In genomic region chr19:2775556-2776430, GRCh38 we compare ENCODE assay signal across 1 cellular context.
TF ChIP-seq lines count a peak whose summit lies in the region.

No MANE protein-coding gene starts in this region.

TF ChIP-seq in HepG2, 621 proteins besides CTCF, POLR2A, EP300 and RAD21 (continued from another document):
- TF ChIP-seq, protein P1, sequence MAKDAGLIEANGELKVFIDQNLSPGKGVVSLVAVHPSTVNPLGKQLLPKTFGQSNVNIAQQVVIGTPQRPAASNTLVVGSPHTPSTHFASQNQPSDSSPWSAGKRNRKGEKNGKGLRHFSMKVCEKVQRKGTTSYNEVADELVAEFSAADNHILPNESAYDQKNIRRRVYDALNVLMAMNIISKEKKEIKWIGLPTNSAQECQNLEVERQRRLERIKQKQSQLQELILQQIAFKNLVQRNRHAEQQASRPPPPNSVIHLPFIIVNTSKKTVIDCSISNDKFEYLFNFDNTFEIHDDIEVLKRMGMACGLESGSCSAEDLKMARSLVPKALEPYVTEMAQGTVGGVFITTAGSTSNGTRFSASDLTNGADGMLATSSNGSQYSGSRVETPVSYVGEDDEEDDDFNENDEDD (CRISPR knock-in tag; IDR thresholded peaks at IDR 0.05; ENCODE audit: borderline replicate concordance): no peak
- TF ChIP-seq ZNF501 (CRISPR knock-in tag; IDR thresholded peaks at IDR 0.05) (no peak; the same call in 1 of the 2 replicates), CAMTA2 (CRISPR knock-in tag; IDR thresholded peaks at IDR 0.05; ENCODE audit: borderline replicate concordance) (no peak), ZBTB49 (CRISPR knock-in tag; IDR thresholded peaks at IDR 0.05; ENCODE audit: borderline replicate concordance) (no peak), PHF20 (CRISPR knock-in tag; IDR thresholded peaks at IDR 0.05) (peak; percentile 55; the same call in 1 of the 2 replicates), ZNF883 (CRISPR knock-in tag; IDR thresholded peaks at IDR 0.05; ENCODE audit: not compliant biosample characterization) (no peak), ZNF749 (CRISPR knock-in tag; IDR thresholded peaks at IDR 0.05; ENCODE audit: borderline replicate concordance) (no peak), ZSCAN21 (CRISPR knock-in tag; IDR thresholded peaks at IDR 0.05; ENCODE audit: borderline replicate concordance) (no peak), ZBTB38 (CRISPR knock-in tag; IDR thresholded peaks at IDR 0.05) (peak; percentile 94), TBX3 (IDR thresholded peaks at IDR 0.05; ENCODE audit: borderline replicate concordance) (no peak), GTF2F1 (IDR thresholded peaks at IDR 0.05; ENCODE audit: low read length) (no peak), ZNF543 (CRISPR knock-in tag; IDR thresholded peaks at IDR 0.05) (no peak), CC2D1A (CRISPR knock-in tag; IDR thresholded peaks at IDR 0.05) (no peak), PAXIP1 (CRISPR knock-in tag; conservative IDR thresholded peaks at IDR 0.05) (peak; percentile 66), TBX2 (CRISPR knock-in tag; IDR thresholded peaks at IDR 0.05; ENCODE audit: borderline replicate concordance) (no peak; the same call in 1 of the 2 replicates), CCDC6 (CRISPR knock-in tag; IDR thresholded peaks at IDR 0.05) (no peak), ZNF441 (CRISPR knock-in tag; IDR thresholded peaks at IDR 0.05; ENCODE audit: borderline replicate concordance) (no peak), RBM39 (IDR thresholded peaks at IDR 0.05; ENCODE audit: low read depth, low read length, poor library complexity, severe bottlenecking) (no peak), FIP1L1 (IDR thresholded peaks at IDR 0.05; ENCODE audit: borderline replicate concordance, insufficient read depth, low read depth, low read length) (no peak), DMAP1 (CRISPR knock-in tag; IDR thresholded peaks at IDR 0.05) (no peak), ZNF138 (CRISPR knock-in tag; IDR thresholded peaks at IDR 0.05; ENCODE audit: low read depth) (no peak), ESRRA (CRISPR knock-in tag; IDR thresholded peaks at IDR 0.05; ENCODE audit: low read depth) (no peak), SRY (CRISPR knock-in tag; IDR thresholded peaks at IDR 0.05) (no peak), ZNF530 (CRISPR knock-in tag; IDR thresholded peaks at IDR 0.05; ENCODE audit: low read depth) (no peak), GATA4 (IDR thresholded peaks at IDR 0.05; ENCODE audit: borderline replicate concordance, low read depth) (no peak), ZNF660 (CRISPR knock-in tag; IDR thresholded peaks at IDR 0.05; ENCODE audit: borderline replicate concordance, low read depth) (no peak), ZNF557 (CRISPR knock-in tag; IDR thresholded peaks at IDR 0.05) (no peak), ZNF232 (CRISPR knock-in tag; IDR thresholded peaks at IDR 0.05; ENCODE audit: borderline replicate concordance) (peak; percentile 54; the same call in 1 of the 2 replicates), SMAD9 (CRISPR knock-in tag; IDR thresholded peaks at IDR 0.05) (no peak), THRA (CRISPR knock-in tag; IDR thresholded peaks at IDR 0.05; ENCODE audit: borderline replicate concordance) (peak; percentile 44; the same call in 1 of the 2 replicates), SUZ12 (IDR thresholded peaks at IDR 0.05; ENCODE audit: low read depth, low read length) (no peak), PHF21A (CRISPR knock-in tag; IDR thresholded peaks at IDR 0.05) (0 out of 2 replicates have a peak, but pooled peaks have one; percentile 13), ZFP36L2 (CRISPR knock-in tag; IDR thresholded peaks at IDR 0.05) (no peak), SIN3A (IDR thresholded peaks at IDR 0.05; ENCODE audit: borderline replicate concordance, low read depth, low read length) (0 out of 2 replicates have a peak, but pooled peaks have one; percentile 24), ZNF674 (CRISPR knock-in tag; IDR thresholded peaks at IDR 0.05; ENCODE audit: low read depth) (no peak), ZNF724P (CRISPR knock-in tag; IDR thresholded peaks at IDR 0.05; ENCODE audit: borderline replicate concordance) (no peak), ZNF292 (CRISPR knock-in tag; IDR thresholded peaks at IDR 0.05; ENCODE audit: borderline replicate concordance, low read depth) (no peak), TEAD3 (CRISPR knock-in tag; optimal IDR thresholded peaks at IDR 0.05; ENCODE audit: borderline replicate concordance) (no peak), NR2F6 (IDR thresholded peaks at IDR 0.05) (peak; percentile 40; the same call in 1 of the 2 replicates), NR2F6 (CRISPR knock-in tag; IDR thresholded peaks at IDR 0.05) (no peak), ZNF619 (CRISPR knock-in tag; IDR thresholded peaks at IDR 0.05) (no peak)
- TF ChIP-seq, protein P2, sequence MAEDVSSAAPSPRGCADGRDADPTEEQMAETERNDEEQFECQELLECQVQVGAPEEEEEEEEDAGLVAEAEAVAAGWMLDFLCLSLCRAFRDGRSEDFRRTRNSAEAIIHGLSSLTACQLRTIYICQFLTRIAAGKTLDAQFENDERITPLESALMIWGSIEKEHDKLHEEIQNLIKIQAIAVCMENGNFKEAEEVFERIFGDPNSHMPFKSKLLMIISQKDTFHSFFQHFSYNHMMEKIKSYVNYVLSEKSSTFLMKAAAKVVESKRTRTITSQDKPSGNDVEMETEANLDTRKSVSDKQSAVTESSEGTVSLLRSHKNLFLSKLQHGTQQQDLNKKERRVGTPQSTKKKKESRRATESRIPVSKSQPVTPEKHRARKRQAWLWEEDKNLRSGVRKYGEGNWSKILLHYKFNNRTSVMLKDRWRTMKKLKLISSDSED (CRISPR knock-in tag; IDR thresholded peaks at IDR 0.05): no peak
- TF ChIP-seq, protein P3, sequence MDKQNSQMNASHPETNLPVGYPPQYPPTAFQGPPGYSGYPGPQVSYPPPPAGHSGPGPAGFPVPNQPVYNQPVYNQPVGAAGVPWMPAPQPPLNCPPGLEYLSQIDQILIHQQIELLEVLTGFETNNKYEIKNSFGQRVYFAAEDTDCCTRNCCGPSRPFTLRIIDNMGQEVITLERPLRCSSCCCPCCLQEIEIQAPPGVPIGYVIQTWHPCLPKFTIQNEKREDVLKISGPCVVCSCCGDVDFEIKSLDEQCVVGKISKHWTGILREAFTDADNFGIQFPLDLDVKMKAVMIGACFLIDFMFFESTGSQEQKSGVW (CRISPR knock-in tag; IDR thresholded peaks at IDR 0.05; ENCODE audit: borderline replicate concordance): no peak
- TF ChIP-seq, protein P4, sequence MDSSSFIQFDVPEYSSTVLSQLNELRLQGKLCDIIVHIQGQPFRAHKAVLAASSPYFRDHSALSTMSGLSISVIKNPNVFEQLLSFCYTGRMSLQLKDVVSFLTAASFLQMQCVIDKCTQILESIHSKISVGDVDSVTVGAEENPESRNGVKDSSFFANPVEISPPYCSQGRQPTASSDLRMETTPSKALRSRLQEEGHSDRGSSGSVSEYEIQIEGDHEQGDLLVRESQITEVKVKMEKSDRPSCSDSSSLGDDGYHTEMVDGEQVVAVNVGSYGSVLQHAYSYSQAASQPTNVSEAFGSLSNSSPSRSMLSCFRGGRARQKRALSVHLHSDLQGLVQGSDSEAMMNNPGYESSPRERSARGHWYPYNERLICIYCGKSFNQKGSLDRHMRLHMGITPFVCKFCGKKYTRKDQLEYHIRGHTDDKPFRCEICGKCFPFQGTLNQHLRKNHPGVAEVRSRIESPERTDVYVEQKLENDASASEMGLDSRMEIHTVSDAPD (CRISPR knock-in tag; IDR thresholded peaks at IDR 0.05): no peak
